8 cellular contexts compared by ENCODE assay signal in the genomic region with DNA sequence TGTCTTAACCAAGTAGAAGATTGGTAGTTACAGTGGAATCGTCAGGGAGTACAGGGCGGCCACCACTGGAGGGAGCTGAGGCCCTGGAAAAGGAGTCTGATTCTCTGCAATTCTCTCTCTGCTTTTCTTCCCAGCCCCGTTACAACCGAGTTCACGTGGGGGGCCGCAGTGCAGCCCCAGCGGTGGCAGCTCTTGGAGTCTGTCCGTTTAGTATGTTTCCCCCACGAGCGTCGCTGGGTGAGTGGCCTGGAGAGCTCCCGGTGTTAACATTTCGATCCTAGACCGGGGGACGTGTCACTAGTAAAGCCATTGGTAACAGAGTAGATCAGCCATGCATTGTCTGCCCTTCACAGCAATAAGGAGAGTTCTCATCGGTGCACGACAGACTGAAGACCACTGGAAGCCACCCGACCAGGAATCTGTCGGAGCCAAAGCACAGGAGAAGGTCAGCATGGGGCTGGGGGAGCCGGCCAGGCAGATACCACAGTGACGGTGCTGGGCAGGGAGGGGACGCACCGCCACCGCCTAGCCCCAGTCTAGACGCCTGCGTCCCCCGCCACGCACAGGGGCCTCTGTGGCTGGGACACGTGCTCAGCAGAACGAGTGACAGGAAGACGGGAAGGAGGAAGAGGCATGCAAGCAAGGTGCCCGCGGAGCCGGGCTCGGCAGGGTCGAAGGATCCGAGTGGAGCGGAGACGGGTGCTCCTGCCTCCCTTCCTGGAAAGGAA. TPM values are rescaled to one million over a fixed set of nuclear protein-coding genes. Genes with fewer than 3 reads are reported as not detected.
DNase-seq lines count a peak whose midpoint lies in the region; ATAC-seq and TF ChIP-seq lines count a peak whose summit lies in the region.

No MANE protein-coding gene starts in this region.

- TF ChIP-seq CTCF in GM20000 (IDR thresholded peaks at IDR 0.05; ENCODE audit: extremely low read depth, missing control alignments), result no peak

- intact Hi-C loops in activated T-helper 1 cell treated with anti-CD3 and anti-CD28 coated beads, Interleukin-12 subunit alpha, Interleukin-12 subunit beta, Interleukin-2, Interleukin-4 antibody, amounts not matched to agents 30 ng/mL and 10 ng/mL and 1 ng/mL, durations not matched to agents 14 hours and 24 hours and 36 hours (cut with micrococcal nuclease), result no loop called here

- no peak overlapping the region for H3K4me3 Mint-ChIP-seq in activated T-helper 1 cell treated with anti-CD3 and anti-CD28 coated beads, Interleukin-12 subunit alpha, Interleukin-12 subunit beta, Interleukin-2, Interleukin-4 antibody, amounts not matched to agents 30 ng/mL and 10 ng/mL and 1 ng/mL, durations not matched to agents 14 hours and 24 hours and 36 hours
- H3K4me3 Mint-ChIP-seq in immature natural killer cell, result peak overlapping the region in 1 of 5 donors; percentile 4

- H3K9me3 Mint-ChIP-seq in activated T-helper 1 cell treated with anti-CD3 and anti-CD28 coated beads, Interleukin-12 subunit alpha, Interleukin-12 subunit beta, Interleukin-2, Interleukin-4 antibody, amounts not matched to agents 30 ng/mL and 10 ng/mL and 1 ng/mL, durations not matched to agents 14 hours and 24 hours and 36 hours, result no peaks in the 10 kb centered on the region
- H3K9me3 Mint-ChIP-seq in immature natural killer cell, result no peaks in the 10 kb centered on the region

- peaks cover 22% of the 10 kb centered on the region for H3K4me1 Mint-ChIP-seq in activated T-helper 1 cell treated with anti-CD3 and anti-CD28 coated beads, Interleukin-12 subunit alpha, Interleukin-12 subunit beta, Interleukin-2, Interleukin-4 antibody, amounts not matched to agents 30 ng/mL and 10 ng/mL and 1 ng/mL, durations not matched to agents 14 hours and 24 hours and 36 hours (ENCODE audit: low read depth)
- peaks cover 65 to 73% of the 10 kb centered on the region in 2 donors for H3K4me1 Mint-ChIP-seq in immature natural killer cell

- DNase-seq in AML-193 (lab: John Stamatoyannopoulos, UW), result peak; percentile 29 to 61
- DNase-seq in GM20000 (ENCODE audit: low spot score), result peak; percentile 25
- DNase-seq in activated T-helper 1 cell treated with anti-CD3 and anti-CD28 coated beads, Interleukin-12 subunit alpha, Interleukin-12 subunit beta, Interleukin-2, Interleukin-4 antibody, amounts not matched to agents 30 ng/mL and 10 ng/mL and 1 ng/mL, durations not matched to agents 14 hours and 24 hours and 36 hours (ENCODE audit: low spot score), result no peak
- DNase-seq in immature natural killer cell, result peak in 1 of 3 donors; percentile 29
- no peak for DNase-seq in GF-D8 (lab: John Stamatoyannopoulos, UW)
- no peak for DNase-seq in kidney tubule cell (ENCODE audit: low spot score)
- no peak for DNase-seq in NCI-H226

- H3K36me3 Mint-ChIP-seq in activated T-helper 1 cell treated with anti-CD3 and anti-CD28 coated beads, Interleukin-12 subunit alpha, Interleukin-12 subunit beta, Interleukin-2, Interleukin-4 antibody, amounts not matched to agents 30 ng/mL and 10 ng/mL and 1 ng/mL, durations not matched to agents 14 hours and 24 hours and 36 hours (ENCODE audit: low read depth), result peaks cover 38% of the 10 kb centered on the region
- H3K36me3 Mint-ChIP-seq in immature natural killer cell, result peaks cover 19 to 36% (median 21%) of the 10 kb centered on the region in 3 donors

- H3K27ac Mint-ChIP-seq in activated T-helper 1 cell treated with anti-CD3 and anti-CD28 coated beads, Interleukin-12 subunit alpha, Interleukin-12 subunit beta, Interleukin-2, Interleukin-4 antibody, amounts not matched to agents 30 ng/mL and 10 ng/mL and 1 ng/mL, durations not matched to agents 14 hours and 24 hours and 36 hours, result peak overlapping the region; percentile 87
- H3K27ac Mint-ChIP-seq in immature natural killer cell, result peak overlapping the region; percentile 72 to 91 (median 82)

- H3K27me3 Mint-ChIP-seq in activated T-helper 1 cell treated with anti-CD3 and anti-CD28 coated beads, Interleukin-12 subunit alpha, Interleukin-12 subunit beta, Interleukin-2, Interleukin-4 antibody, amounts not matched to agents 30 ng/mL and 10 ng/mL and 1 ng/mL, durations not matched to agents 14 hours and 24 hours and 36 hours (ENCODE audit: insufficient read depth), result no peaks in the 10 kb centered on the region
- H3K27me3 Mint-ChIP-seq in immature natural killer cell (ENCODE audit: low read depth in 3 of 3), result peaks cover 18 to 86% (median 71%) of the 10 kb centered on the region in 3 donors

- ATAC-seq in HG02938 (IDR thresholded peaks at IDR 0.05; ENCODE audit: unreplicated experiment), result no peak

RNA-seq across cellular contexts. Expression of a gene that starts 15.7 kb away (rescaled TPM):
- 111 and 115 TPM in 2 replicates for total RNA-seq in activated T-helper 1 cell treated with anti-CD3 and anti-CD28 coated beads, Interleukin-12 subunit alpha, Interleukin-12 subunit beta, Interleukin-2, Interleukin-4 antibody, amounts not matched to agents 30 ng/mL and 10 ng/mL and 1 ng/mL, durations not matched to agents 14 hours and 24 hours and 36 hours
- 10 to 100 TPM in 1 of 3 donors, 1 to 10 TPM in 2; 5.8 to 12.2 (median 6.8) TPM for polyA plus RNA-seq in immature natural killer cell

RNA-seq across cellular contexts. Expression of a gene that starts 28.9 kb away (rescaled TPM):
- 154 and 161 TPM in 2 replicates for total RNA-seq in activated T-helper 1 cell treated with anti-CD3 and anti-CD28 coated beads, Interleukin-12 subunit alpha, Interleukin-12 subunit beta, Interleukin-2, Interleukin-4 antibody, amounts not matched to agents 30 ng/mL and 10 ng/mL and 1 ng/mL, durations not matched to agents 14 hours and 24 hours and 36 hours
- 100 to 1,000 TPM in 1 of 3 donors, 10 to 100 TPM in 2; 48.9 to 130 (median 55.9) TPM for polyA plus RNA-seq in immature natural killer cell

RNA-seq across cellular contexts. Expression of a gene that starts 31.9 kb away (rescaled TPM):
- total RNA-seq in activated T-helper 1 cell treated with anti-CD3 and anti-CD28 coated beads, Interleukin-12 subunit alpha, Interleukin-12 subunit beta, Interleukin-2, Interleukin-4 antibody, amounts not matched to agents 30 ng/mL and 10 ng/mL and 1 ng/mL, durations not matched to agents 14 hours and 24 hours and 36 hours, result 59.5 and 60.8 TPM in 2 replicates
- polyA plus RNA-seq in immature natural killer cell, result 10 to 100 TPM; 27.7 to 65.8 (median 28.8) TPM

Comparison
In these comparisons a context has a peak if more than half of its experiments do, and no peak if none do; other contexts are left out.
1. DNase-seq: peak in AML-193 (2 of 2) and GM20000 (single experiment); none in activated T-helper 1 cell treated with anti-CD3 and anti-CD28 coated beads, Interleukin-12 subunit alpha, Interleukin-12 subunit beta, Interleukin-2, Interleukin-4 antibody, amounts not matched to agents 30 ng/mL and 10 ng/mL and 1 ng/mL, durations not matched to agents 14 hours and 24 hours and 36 hours (single experiment), GF-D8 (single experiment), kidney tubule cell (single experiment) and NCI-H226 (single experiment).